In genomic region chrX:98480606-98481005, GRCh38 we compare ENCODE assay signal across 32 cellular contexts.
"Had no signal": no experiment of that assay in that cellular context is flagged by ENCODE, and none has a peak within 500 bp of the region (broad histone marks: within the 10 kb centered on the region; RNA-seq: fewer than 3 reads in every experiment).

No MANE protein-coding gene starts in this region.

- H3K9me3 ChIP-seq: SJCRH30 had no signal

- H3K9ac ChIP-seq: KMS-11 had no signal

- ATAC-seq: activated CD8-positive, alpha-beta memory T cell treated with anti-CD3 and anti-CD28 coated beads, Interleukin-2, amount 10 ng/mL, durations not matched to agents 7 days and 5 days; activated naive CD8-positive, alpha-beta T cell treated with anti-CD3 and anti-CD28 coated beads, Interleukin-2, amount 50 U/mL, for 24 hours had no signal

- H3K4me1 ChIP-seq: SJCRH30 had no signal

- H3K36me3 ChIP-seq: brain microvascular endothelial cell, SJCRH30, WERI-Rb-1 had no signal

- H3K4me3 ChIP-seq: PC-9, SJCRH30, SK-N-MC had no signal

- H3K27ac ChIP-seq: brain microvascular endothelial cell, KMS-11, PC-9, SJCRH30, SK-N-MC, WERI-Rb-1 had no signal

- DNase-seq: activated CD4-positive, alpha-beta memory T cell treated with anti-CD3 and anti-CD28 coated beads, Interleukin-2, amount 10 ng/mL, durations not matched to agents 7 days and 5 days; activated CD4-positive, alpha-beta T cell treated with anti-CD3 and anti-CD28 coated beads for 1 hour; activated CD4-positive, alpha-beta T cell treated with anti-CD3 and anti-CD28 coated beads for 48 hours; activated CD4-positive, CD25-positive, alpha-beta regulatory T cell; activated CD8-positive, alpha-beta memory T cell treated with anti-CD3 and anti-CD28 coated beads for 24 hours; activated CD8-positive, alpha-beta memory T cell treated with anti-CD3 and anti-CD28 coated beads, Interleukin-2, amount 10 ng/mL, durations not matched to agents 7 days and 5 days; activated CD8-positive, alpha-beta memory T cell treated with anti-CD3 and anti-CD28 coated beads, Interleukin-2, amount 50 U/mL, for 48 hours; activated effector memory CD4-positive, alpha-beta T cell treated with Interleukin-2 at 50 U/mL for 16 hours; activated naive CD4-positive, alpha-beta T cell treated with anti-CD3 and anti-CD28 coated beads, Interleukin-2, amount 10 ng/mL, durations not matched to agents 7 days and 5 days; activated naive CD8-positive, alpha-beta T cell treated with anti-CD3 and anti-CD28 coated beads, Interleukin-2, amount 50 U/mL, for 24 hours; activated T-cell treated with anti-CD3 and anti-CD28 coated beads, Interleukin-2, amount 50 U/mL, for 48 hours; amniotic stem cell; aorta; brain microvascular endothelial cell; NCI-H1092 treated with DMSO at 0.1 percent for 48 hours; NCI-H1417; NCI-H146; NCI-H187; NCI-H2029 treated with DMSO at 0.1 percent for 48 hours; NCI-H2107; NCI-H2171; NCI-H510A; NCI-H526; NCI-H748 treated with DMSO at 0.1 percent for 48 hours; NK-92 treated with Interleukin-12 subunit alpha and Interleukin-12 subunit beta, amount 100 ng/mL, for 24 hours; PC-9; SHP77; SJCRH30; T1000; WERI-Rb-1 had no signal

- H3K27me3 ChIP-seq: brain microvascular endothelial cell, SJCRH30 had no signal

- H2AFZ ChIP-seq: PC-9 had no signal

- H3K4me2 ChIP-seq: KMS-11, PC-9 had no signal
